In the genomic region with DNA sequence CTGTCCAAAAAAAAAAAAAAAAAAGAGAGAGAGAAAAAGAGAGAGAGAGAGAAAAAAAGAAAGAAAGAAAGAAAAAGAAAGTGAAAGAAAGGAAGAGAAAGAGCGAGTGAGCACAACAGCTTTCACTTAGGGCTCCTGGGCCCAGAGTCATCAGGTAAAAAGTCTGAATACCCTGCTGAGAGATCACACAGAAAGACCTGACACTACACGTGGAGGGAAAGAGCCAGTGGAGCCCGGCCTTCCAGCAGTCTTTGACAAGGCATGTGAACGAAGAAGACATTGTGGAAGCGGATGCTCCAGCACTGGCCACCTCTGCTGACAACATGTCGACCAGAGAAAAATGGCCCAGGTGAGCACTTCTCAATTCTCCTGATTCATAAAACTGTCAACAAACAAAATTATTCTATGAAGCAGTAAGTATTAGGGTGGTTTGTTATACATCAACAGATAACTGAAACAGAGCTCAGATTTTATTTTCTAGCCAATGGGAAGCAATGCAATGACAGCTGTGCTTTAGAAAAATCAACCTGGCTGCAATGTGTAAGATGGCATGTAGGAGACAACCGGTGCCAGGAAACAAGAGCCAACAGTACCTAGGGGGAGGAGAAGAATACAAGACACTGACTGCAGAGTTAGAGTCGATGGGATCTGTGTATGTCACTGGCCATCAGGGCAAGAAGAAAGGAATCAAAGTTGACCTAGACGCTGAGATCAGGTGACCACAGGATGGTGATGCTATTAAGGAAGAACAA, we compare ENCODE assay signal across 11 cellular contexts. TPM values are rescaled to one million over a fixed set of nuclear protein-coding genes. Genes with fewer than 3 reads are reported as not detected.
DNase-seq lines count a peak whose midpoint lies in the region; ATAC-seq and TF ChIP-seq lines count a peak whose summit lies in the region.
"Had no signal": no experiment of that assay in that cellular context is flagged by ENCODE, and none has a peak within 500 bp of the region (broad histone marks: within the 10 kb centered on the region; RNA-seq: fewer than 3 reads in every experiment).

No MANE protein-coding gene starts in this region.

- H3K79me2 ChIP-seq in Loucy (ENCODE audit: insufficient read depth, low read length) (peaks cover 91% of the 10 kb centered on the region), trophoblast cell (ENCODE audit: control insufficient read depth, insufficient read depth, low read length, poor library complexity) (peaks cover 15% of the 10 kb centered on the region)

- peaks cover 55% of the 10 kb centered on the region for H3K4me1 ChIP-seq in Loucy (ENCODE audit: insufficient read depth, low read length, poor library complexity, severe bottlenecking)
- H3K4me1 ChIP-seq in trophoblast cell (ENCODE audit: control insufficient read depth in 1 of 2, insufficient read depth in 2 of 2, low read length in 2 of 2) = peaks cover 5% of the 10 kb centered on the region in 2 experiments

- H2BK12ac ChIP-seq in trophoblast cell (ENCODE audit: low read length) = no peak overlapping the region

- no peak for TF ChIP-seq CTCF in Loucy (conservative IDR thresholded peaks at IDR 0.05; ENCODE audit: low read length)
- TF ChIP-seq CTCF in omental fat pad (IDR thresholded peaks at IDR 0.05) = no peak

- H2AK5ac ChIP-seq in trophoblast cell (ENCODE audit: low read length) = no peak overlapping the region

- no peak overlapping the region for H4K12ac ChIP-seq in trophoblast cell (ENCODE audit: low read depth, low read length)

- no peak overlapping the region for H3K27ac ChIP-seq in trophoblast cell (ENCODE audit: low read depth, low read length)

- H3K9me3 Mint-ChIP-seq in activated naive CD8-positive, alpha-beta T cell treated with anti-CD3 and anti-CD28 coated beads, Interleukin-2, amount 10 ng/mL, durations not matched to agents 7 days and 5 days = no peaks in the 10 kb centered on the region

- H2AFZ ChIP-seq in Loucy (ENCODE audit: low read length) (no peak overlapping the region), trophoblast cell (ENCODE audit: insufficient read depth, low read length, poor library complexity) (no peak overlapping the region)

- H3F3A ChIP-seq in Loucy (ENCODE audit: low read depth) = no peaks in the 10 kb centered on the region

- peak overlapping the region; percentile 17 for H3K4me3 ChIP-seq in Loucy (ENCODE audit: low read length, poor library complexity, severe bottlenecking)
- H3K4me3 ChIP-seq in trophoblast cell (ENCODE audit: low read depth, low read length) = no peak overlapping the region

- peak overlapping the region; percentile 84 for H3K27ac Mint-ChIP-seq in activated naive CD8-positive, alpha-beta T cell treated with anti-CD3 and anti-CD28 coated beads, Interleukin-2, amount 10 ng/mL, durations not matched to agents 7 days and 5 days

- H3K9me2 ChIP-seq in Loucy (replicated peaks; ENCODE audit: low read depth, low read length) = no peaks in the 10 kb centered on the region

- no peak overlapping the region for H4K8ac ChIP-seq in trophoblast cell (ENCODE audit: low read depth, low read length)

- H3K36me3 Mint-ChIP-seq in activated naive CD8-positive, alpha-beta T cell treated with anti-CD3 and anti-CD28 coated beads, Interleukin-2, amount 10 ng/mL, durations not matched to agents 7 days and 5 days = peaks cover 11% of the 10 kb centered on the region

- no peak overlapping the region for H3K14ac ChIP-seq in trophoblast cell (ENCODE audit: low read length)

- H3K36me3 ChIP-seq in Loucy (ENCODE audit: insufficient read depth, low read length) = no peaks in the 10 kb centered on the region
- H3K36me3 ChIP-seq in trophoblast cell (ENCODE audit: control insufficient read depth in 1 of 2, insufficient read depth in 2 of 2, low read length in 2 of 2) = peaks cover 2 to 4% of the 10 kb centered on the region in 2 experiments

- H2BK5ac ChIP-seq in trophoblast cell (ENCODE audit: low read depth, low read length, poor library complexity) = no peak overlapping the region

- H2BK120ac ChIP-seq in trophoblast cell (ENCODE audit: insufficient read depth, low read length, poor library complexity) = no peak overlapping the region

- WGBS in trophoblast cell (ENCODE audit: extremely low coverage, insufficient coverage, insufficient read length) = no CpG with 5 or more reads among the region's 9 CpGs

- peaks cover 85% of the 10 kb centered on the region for H4K20me1 ChIP-seq in Loucy (ENCODE audit: insufficient read depth, low read length, poor library complexity, severe bottlenecking)

- peaks cover 7% of the 10 kb centered on the region for H3K79me1 ChIP-seq in trophoblast cell (ENCODE audit: low read length)

- H3K18ac ChIP-seq in trophoblast cell (ENCODE audit: low read length) = no peak overlapping the region

- H3K4me2 ChIP-seq in Loucy (ENCODE audit: low read depth, low read length, poor library complexity, severe bottlenecking) (peak overlapping the region; percentile 72), trophoblast cell (ENCODE audit: low read length) (no peak overlapping the region)

- POLR2A ChIA-PET in activated naive CD8-positive, alpha-beta T cell treated with anti-CD3 and anti-CD28 coated beads, Interleukin-2, amount 10 ng/mL, durations not matched to agents 7 days and 5 days (lab: Charles Lee) = interaction anchor here (0.6 to 2.1 kb wide), 7 partner anchors 10 to 244 kb away, joined by 3 to 7 read pairs (median 5); no protein-coding TSS in a partner anchor

- peak overlapping the region; percentile 53 for H3K23ac ChIP-seq in trophoblast cell (ENCODE audit: low read length)

- DNase-seq in activated CD8-positive, alpha-beta memory T cell treated with anti-CD3 and anti-CD28 coated beads for 24 hours = peak; percentile 61
- DNase-seq in activated CD8-positive, alpha-beta memory T cell treated with anti-CD3 and anti-CD28 coated beads, Interleukin-2, amount 50 U/mL, for 4 hours = no peak
- DNase-seq in activated naive CD8-positive, alpha-beta T cell treated with anti-CD3 and anti-CD28 coated beads, Interleukin-2, amount 10 ng/mL, durations not matched to agents 7 days and 5 days = peak; percentile 38
- DNase-seq in trophoblast cell (no peak), omental fat pad (ENCODE audit: low spot score) (no peak)
- DNase-seq: cortex of kidney, Karpas-422, T1000 had no signal

- H3K27me3 ChIP-seq in Loucy (ENCODE audit: insufficient read depth, low read length, poor library complexity, severe bottlenecking) (no peaks in the 10 kb centered on the region), trophoblast cell (ENCODE audit: insufficient read depth, low read length) (no peaks in the 10 kb centered on the region)

- ATAC-seq in activated naive CD8-positive, alpha-beta T cell treated with anti-CD3 and anti-CD28 coated beads, Interleukin-2, amount 10 ng/mL, durations not matched to agents 7 days and 5 days (ENCODE audit: low read depth) = no peak
- ATAC-seq in omental fat pad (ENCODE audit: low FRiP score) (no peak), HG03196 (IDR thresholded peaks at IDR 0.05; ENCODE audit: unreplicated experiment) (no peak)
- ATAC-seq in activated CD4-positive, CD25-positive, alpha-beta regulatory T cell treated with anti-CD3 and anti-CD28 coated beads, Interleukin-2, amount 50 U/mL, for 24 hours = no peak

- H3K9ac ChIP-seq in Loucy (ENCODE audit: low read depth, low read length, poor library complexity, severe bottlenecking) (no peak overlapping the region), trophoblast cell (ENCODE audit: low read length) (no peak overlapping the region)

- H3K27me3 Mint-ChIP-seq in activated naive CD8-positive, alpha-beta T cell treated with anti-CD3 and anti-CD28 coated beads, Interleukin-2, amount 10 ng/mL, durations not matched to agents 7 days and 5 days = no peaks in the 10 kb centered on the region

- H3K9me3 ChIP-seq in Loucy (ENCODE audit: insufficient read depth, low read depth, low read length) (no peaks in the 10 kb centered on the region), trophoblast cell (ENCODE audit: insufficient read depth, low read depth, low read length) (no peaks in the 10 kb centered on the region)

- H3K4me3 Mint-ChIP-seq in activated naive CD8-positive, alpha-beta T cell treated with anti-CD3 and anti-CD28 coated beads, Interleukin-2, amount 10 ng/mL, durations not matched to agents 7 days and 5 days = peak overlapping the region; percentile 88

- H3K4me1 Mint-ChIP-seq in activated naive CD8-positive, alpha-beta T cell treated with anti-CD3 and anti-CD28 coated beads, Interleukin-2, amount 10 ng/mL, durations not matched to agents 7 days and 5 days = peaks cover 51% of the 10 kb centered on the region

- no peak overlapping the region for H4K91ac ChIP-seq in trophoblast cell (ENCODE audit: low read depth, low read length)

- no peak overlapping the region for H3K4ac ChIP-seq in trophoblast cell (ENCODE audit: low read depth, low read length)

RNA-seq across cellular contexts. Expression of gene RNF216, which starts 4.4 kb away (rescaled TPM):
- 10 to 100 TPM; 50.0 to 55.0 TPM for total RNA-seq in activated naive CD8-positive, alpha-beta T cell treated with anti-CD3 and anti-CD28 coated beads, Interleukin-2, amount 10 ng/mL, durations not matched to agents 7 days and 5 days
- 25.1 and 25.8 TPM in 2 replicates for polyA plus RNA-seq in trophoblast cell (2013)
- 10 to 100 TPM; 30.1 to 44.9 (median 35.2) TPM for total RNA-seq in omental fat pad

Comparison
In these comparisons a context has a peak if more than half of its experiments do, and no peak if none do; other contexts are left out.
1. DNase-seq: peak in activated CD8-positive, alpha-beta memory T cell treated with anti-CD3 and anti-CD28 coated beads for 24 hours (single experiment) and activated naive CD8-positive, alpha-beta T cell treated with anti-CD3 and anti-CD28 coated beads, Interleukin-2, amount 10 ng/mL, durations not matched to agents 7 days and 5 days (single experiment); none in activated CD8-positive, alpha-beta memory T cell treated with anti-CD3 and anti-CD28 coated beads, Interleukin-2, amount 50 U/mL, for 4 hours (single experiment), trophoblast cell (0 of 2) and omental fat pad (single experiment).